Comparison of ENCODE assay signal across 15 cellular contexts in the genomic region with DNA sequence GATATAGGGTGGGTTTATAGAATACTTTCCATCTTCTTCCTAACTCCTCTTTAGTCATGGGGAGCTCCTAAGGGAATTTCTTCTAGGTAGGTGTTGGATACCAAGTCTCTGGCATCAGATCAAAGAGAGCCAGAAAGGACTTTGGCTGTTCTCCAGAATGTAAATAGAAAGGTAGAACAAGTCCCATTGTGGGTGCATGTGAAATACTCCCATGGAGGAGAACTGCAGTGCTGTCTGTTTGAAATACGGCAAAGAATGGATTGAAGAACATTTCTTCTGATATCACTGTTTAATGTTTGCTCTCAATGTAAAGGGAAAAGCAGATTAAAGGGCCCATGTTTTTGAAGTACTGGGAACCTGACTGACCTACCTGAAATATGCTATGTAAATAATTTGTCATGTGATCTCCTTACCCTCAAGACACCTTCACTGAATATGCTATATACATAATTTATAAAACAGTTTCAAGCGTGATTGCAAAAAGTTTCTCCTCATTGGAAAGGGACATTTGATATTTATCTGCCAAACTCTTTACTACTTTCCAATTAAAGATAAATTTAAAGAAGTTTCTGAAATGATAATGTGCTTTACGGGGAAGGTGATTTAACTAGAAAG.
DNase-seq lines count a peak whose midpoint lies in the region; ATAC-seq and TF ChIP-seq lines count a peak whose summit lies in the region.
"Had no signal": no experiment of that assay in that cellular context is flagged by ENCODE, and none has a peak within 500 bp of the region (broad histone marks: within the 10 kb centered on the region; RNA-seq: fewer than 3 reads in every experiment).

No MANE protein-coding gene starts in this region.

- H3K36me3 ChIP-seq in body of pancreas (replicated peaks in 1 of 2; ENCODE audit: insufficient read depth in 1 of 2, low read depth in 2 of 2) (no peaks in the 10 kb centered on the region), subcutaneous abdominal adipose tissue (ENCODE audit: control insufficient read depth in 5 of 5, insufficient read depth in 5 of 5, low read length in 5 of 5) (no peaks in the 10 kb centered on the region), testis (ENCODE audit: low read depth, missing control alignments) (no peaks in the 10 kb centered on the region)
- H3K36me3 ChIP-seq: MG63 had no signal

- no peaks in the 10 kb centered on the region for H3K27me3 ChIP-seq in body of pancreas
- no peaks in the 10 kb centered on the region for H3K27me3 ChIP-seq in subcutaneous abdominal adipose tissue (ENCODE audit: control insufficient read depth in 5 of 5, insufficient read depth in 4 of 5, low read length in 5 of 5)
- no peaks in the 10 kb centered on the region for H3K27me3 ChIP-seq in testis
- H3K27me3 ChIP-seq: MG63 had no signal

- H3K4me3 ChIP-seq in body of pancreas (no peak overlapping the region), subcutaneous abdominal adipose tissue (ENCODE audit: low read depth in 1 of 5, low read length in 5 of 5) (no peak overlapping the region), testis (no peak overlapping the region)
- H3K4me3 ChIP-seq: MG63 had no signal

- TF ChIP-seq CTCF in body of pancreas (IDR thresholded peaks at IDR 0.05) = no peak
- TF ChIP-seq CTCF in testis (IDR thresholded peaks at IDR 0.05) = no peak
- TF ChIP-seq CTCF in GM10266 (IDR thresholded peaks at IDR 0.05; ENCODE audit: control insufficient read depth, insufficient read depth, low read depth, missing control alignments) = no peak

- peak overlapping the region in 1 of 4 donors; percentile 17 for H3K27ac ChIP-seq in body of pancreas
- H3K27ac ChIP-seq in subcutaneous abdominal adipose tissue (ENCODE audit: low read depth, low read length) = peak overlapping the region; percentile 67
- no peak overlapping the region for H3K27ac ChIP-seq in testis
- H3K27ac ChIP-seq: RWPE1 had no signal

- peak; percentile 30 for ATAC-seq in body of pancreas
- ATAC-seq: activated CD4-positive, alpha-beta T cell treated with anti-CD3 and anti-CD28 coated beads for 36 hours had no signal

- H3K9me3 ChIP-seq in body of pancreas (no peaks in the 10 kb centered on the region), subcutaneous abdominal adipose tissue (ENCODE audit: control insufficient read depth in 5 of 5, low read length in 5 of 5) (no peaks in the 10 kb centered on the region), testis (no peaks in the 10 kb centered on the region)
- H3K9me3 ChIP-seq: MG63 had no signal

- intact Hi-C loops in body of pancreas (cut with DNase I) = no loop called here
- intact Hi-C loops in testis (cut with DNase I; ENCODE audit: low total_unique reads) = no loop called here

- H3K9ac ChIP-seq in subcutaneous abdominal adipose tissue (ENCODE audit: low read length in 5 of 5) = peak overlapping the region in 1 of 5 donors; percentile 20

- WGBS in body of pancreas, 2 donors = 39 to 42% methylated on average over 3 of the region's 3 CpGs
- WGBS in testis, 2 donors = 91% methylated on average over 3 of the region's 3 CpGs

- H3K4me1 ChIP-seq in body of pancreas (peaks cover 40% of the 10 kb centered on the region), subcutaneous abdominal adipose tissue (ENCODE audit: control insufficient read depth in 5 of 5, insufficient read depth in 5 of 5, low read length in 5 of 5) (peaks cover 6 to 36% (median 25%) of the 10 kb centered on the region in 5 donors), testis (peaks cover 10% of the 10 kb centered on the region)

- TF ChIP-seq POLR2A in body of pancreas (IDR thresholded peaks at IDR 0.05) (no peak), testis (IDR thresholded peaks at IDR 0.05) (no peak)

- DNase-seq in DMS79 treated with DMSO at 0.1 percent for 48 hours (lab: John Stamatoyannopoulos, UW) (peak; percentile 69), NCI-H2029 (lab: John Stamatoyannopoulos, UW) (peak; percentile 29), body of pancreas (peak in 3 of 4 donors; percentile 19 to 35 (median 20)), pons (ENCODE audit: low spot score) (no peak), testis (no peak), GM10266 (ENCODE audit: extremely low spot score) (no peak)
- DNase-seq: activated CD4-positive, alpha-beta T cell treated with anti-CD3 and anti-CD28 coated beads for 36 hours; C1 segment of cervical spinal cord; HCEC 1CT; kidney glomerular epithelial cell; MG63; NCI-H748 treated with DMSO at 0.1 percent for 48 hours; T-helper 2 cell had no signal

Comparison
In these comparisons a context has a peak if more than half of its experiments do, and no peak if none do; other contexts are left out.
1. DNase-seq: peak in DMS79 treated with DMSO at 0.1 percent for 48 hours (single experiment), NCI-H2029 (single experiment) and body of pancreas (3 of 4); none in pons (single experiment), testis (single experiment) and GM10266 (single experiment).